8 cellular contexts compared by ENCODE assay signal in genomic region chr20:561437-562231, GRCh38. TPM values are rescaled to one million over a fixed set of nuclear protein-coding genes. Genes with fewer than 3 reads are reported as not detected.
DNase-seq lines count a peak whose midpoint lies in the region; ATAC-seq and TF ChIP-seq lines count a peak whose summit lies in the region.

No MANE protein-coding gene starts in this region.

- H3K4me3 ChIP-seq in RWPE2 (ENCODE audit: severe bottlenecking), result no peak overlapping the region
- H3K4me3 ChIP-seq in cardiac muscle cell, result no peak overlapping the region

- ATAC-seq in RWPE2 (ENCODE audit: low read depth) (peak; percentile 76), GM21526 (IDR thresholded peaks at IDR 0.05; ENCODE audit: low FRiP score, unreplicated experiment) (no peak)
- ATAC-seq in activated naive CD4-positive, alpha-beta T cell treated with anti-CD3 and anti-CD28 coated beads, Interleukin-2, amount 50 U/mL, for 72 hours, result peak; percentile 56 to 77

- no peak overlapping the region for H3K27ac ChIP-seq in RWPE2 (ENCODE audit: poor library complexity, severe bottlenecking)
- no peak overlapping the region for H3K27ac ChIP-seq in cardiac muscle cell

- H3K36me3 Mint-ChIP-seq in activated naive CD4-positive, alpha-beta T cell treated with anti-CD3 and anti-CD28 coated beads, Interleukin-2, amount 50 U/mL, for 72 hours, result no peaks in the 10 kb centered on the region

- H3K36me3 ChIP-seq in RWPE2 (ENCODE audit: low read depth) (no peaks in the 10 kb centered on the region), cardiac muscle cell (no peaks in the 10 kb centered on the region)

- H3K9me3 ChIP-seq in RWPE2 (ENCODE audit: severe bottlenecking), result no peaks in the 10 kb centered on the region
- H3K9me3 ChIP-seq in cardiac muscle cell (ENCODE audit: low read depth), result no peaks in the 10 kb centered on the region

- H3K4me1 ChIP-seq in RWPE2 (ENCODE audit: insufficient read depth, poor library complexity, severe bottlenecking), result no peaks in the 10 kb centered on the region
- no peaks in the 10 kb centered on the region for H3K4me1 ChIP-seq in cardiac muscle cell (ENCODE audit: low read depth)

- no peak overlapping the region for H3K27ac Mint-ChIP-seq in activated naive CD4-positive, alpha-beta T cell treated with anti-CD3 and anti-CD28 coated beads, Interleukin-2, amount 50 U/mL, for 72 hours

- DNase-seq in SKM-1 treated with dmso at 0.1 percent for 144 hours (lab: John Stamatoyannopoulos, UW; ENCODE audit: unreplicated experiment) (peak; percentile 22), SKM-1 (lab: John Stamatoyannopoulos, UW; ENCODE audit: unreplicated experiment) (no peak), M059J (ENCODE audit: low read depth) (peak; percentile 78), RWPE2 (ENCODE audit: low spot score) (no peak), cardiac muscle cell (ENCODE audit: low read depth in 1 of 2, low spot score in 1 of 2) (peak; percentile 74 to 79), posterior vena cava (ENCODE audit: low spot score) (peak; percentile 71)
- peak in 1 of 2 donors; percentile 57 for DNase-seq in activated naive CD4-positive, alpha-beta T cell treated with anti-CD3 and anti-CD28 coated beads, Interleukin-2, amount 50 U/mL, for 72 hours (ENCODE audit: low spot score in 2 of 2)

- intact Hi-C loops in posterior vena cava (cut with DNase I), result loop anchor here (5.0 to 10.0 kb wide), 4 partner anchors 103 to 181 kb away; no protein-coding TSS in a partner anchor

- peak; percentile 98 for TF ChIP-seq CTCF in RWPE2 (IDR thresholded peaks at IDR 0.05; ENCODE audit: poor library complexity, severe bottlenecking)
- peak; percentile 99 for TF ChIP-seq CTCF in cardiac muscle cell (IDR thresholded peaks at IDR 0.05; ENCODE audit: low read depth, low read length)

- no peaks in the 10 kb centered on the region for H3K27me3 ChIP-seq in RWPE2 (ENCODE audit: insufficient read depth, poor library complexity, severe bottlenecking)
- no peaks in the 10 kb centered on the region for H3K27me3 ChIP-seq in cardiac muscle cell

- H3K9me3 Mint-ChIP-seq in activated naive CD4-positive, alpha-beta T cell treated with anti-CD3 and anti-CD28 coated beads, Interleukin-2, amount 50 U/mL, for 72 hours, result no peaks in the 10 kb centered on the region

RNA-seq across cellular contexts. Expression of gene CSNK2A1, which starts 18.0 kb away (rescaled TPM):
- 146 and 269 TPM in 2 replicates for total RNA-seq in M059J (2014; rRNA removed; shearing (Covaris generic))
- total RNA-seq in activated naive CD4-positive, alpha-beta T cell treated with anti-CD3 and anti-CD28 coated beads, Interleukin-2, amount 50 U/mL, for 72 hours, result 100 to 1,000 TPM; 154 to 202 TPM
- total RNA-seq in cardiac muscle cell, result 126 and 189 TPM in 2 replicates
- 74.8 and 131 TPM in 2 replicates for polyA plus RNA-seq in cardiac muscle cell
- total RNA-seq in posterior vena cava, result 10 to 100 TPM; 71.4 to 74.8 TPM

RNA-seq across cellular contexts. Expression of gene TCF15, which starts 48.5 kb away (rescaled TPM):
- total RNA-seq in M059J (2014; rRNA removed; shearing (Covaris generic)), result not detected in 2 replicates
- total RNA-seq in activated naive CD4-positive, alpha-beta T cell treated with anti-CD3 and anti-CD28 coated beads, Interleukin-2, amount 50 U/mL, for 72 hours, result under 1 TPM in 1 of 2 donors, not detected in 1; 0.41 TPM
- total RNA-seq in cardiac muscle cell (0.11 and 0.86 TPM in 2 replicates), posterior vena cava (1 to 10 TPM; 2.2 to 2.5 TPM)
- 2.4 and 3.0 TPM in 2 replicates for polyA plus RNA-seq in cardiac muscle cell

Comparison
In these comparisons a context has a peak if more than half of its experiments do, and no peak if none do; other contexts are left out.
1. DNase-seq: peak in SKM-1 treated with dmso at 0.1 percent for 144 hours (single experiment), M059J (single experiment), cardiac muscle cell (2 of 2) and posterior vena cava (single experiment); none in SKM-1 (single experiment) and RWPE2 (single experiment).